ENCODE assay signal across 9 cellular contexts in the genomic region with DNA sequence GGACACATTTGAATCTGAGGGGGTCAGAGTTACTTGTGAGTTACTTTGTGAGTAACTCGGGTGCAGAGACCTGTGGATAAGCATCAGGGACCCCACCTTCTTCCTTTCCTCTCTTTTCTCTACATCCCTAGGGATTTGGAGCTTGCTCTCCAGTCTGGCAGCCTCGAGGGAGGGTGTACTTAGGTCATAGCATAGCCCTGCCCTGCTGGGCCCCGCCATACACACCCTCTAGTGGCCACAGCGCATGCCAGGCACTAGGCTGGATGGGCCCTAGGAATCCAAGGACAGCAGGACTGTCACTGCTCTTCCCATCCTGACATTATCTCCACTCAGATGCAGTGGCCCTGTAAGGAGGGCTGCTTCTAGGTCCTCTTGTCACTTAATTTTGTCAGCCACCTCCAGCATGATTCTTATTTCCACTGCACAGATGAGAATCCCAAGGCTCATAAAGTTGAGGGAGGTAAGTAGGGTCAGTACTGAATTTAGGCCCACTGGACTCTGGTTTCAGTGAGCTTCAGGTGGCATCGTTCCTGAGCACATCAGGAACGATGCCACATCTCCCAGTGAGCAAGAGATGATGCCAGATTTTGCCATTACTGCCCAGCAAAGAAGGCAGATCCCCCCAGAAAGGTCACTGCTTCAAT. TPM values are rescaled to one million over a fixed set of nuclear protein-coding genes. Genes with fewer than 3 reads are reported as not detected.
A peak's percentile ranks its signal among the peaks of the same experiment; 100 is the strongest.
DNase-seq lines count a peak whose midpoint lies in the region; ATAC-seq, FAIRE-seq and TF ChIP-seq lines count a peak whose summit lies in the region.
"Had no signal": no experiment of that assay in that cellular context is flagged by ENCODE, and none has a peak within 500 bp of the region (broad histone marks: within the 10 kb centered on the region; RNA-seq: fewer than 3 reads in every experiment).

No MANE protein-coding gene starts in this region.

- H3K4me3 ChIP-seq in Caco-2 (ENCODE audit: low read depth, low read length) (no peak overlapping the region), HFF-Myc (replicated peaks; ENCODE audit: low read depth, low read length) (no peak overlapping the region), endothelial cell of umbilical vein (replicated peaks in 1 of 3; ENCODE audit: insufficient read depth in 1 of 3, low read depth in 1 of 3, low read length in 3 of 3) (no peak overlapping the region)

- no peak overlapping the region for H3K4me3 Mint-ChIP-seq in Caco-2 (ENCODE audit: unreplicated experiment)
- no peak overlapping the region for H3K4me3 Mint-ChIP-seq in immature natural killer cell
- H3K4me3 Mint-ChIP-seq: T-cell had no signal

- ATAC-seq in GM21423 (IDR thresholded peaks at IDR 0.05; ENCODE audit: unreplicated experiment) = no peak
- ATAC-seq: T-cell had no signal

- no peaks in the 10 kb centered on the region for H3K27me3 Mint-ChIP-seq in Caco-2 (ENCODE audit: insufficient read depth, unreplicated experiment)
- peaks cover 3 to 8% (median 4%) of the 10 kb centered on the region in 3 donors for H3K27me3 Mint-ChIP-seq in immature natural killer cell (ENCODE audit: low read depth in 3 of 3)

- H3K9me3 ChIP-seq in Caco-2 (no peaks in the 10 kb centered on the region), endothelial cell of umbilical vein (replicated peaks; ENCODE audit: control insufficient read depth, insufficient read depth, low read length) (no peaks in the 10 kb centered on the region)

- H3K27me3 ChIP-seq in Caco-2 (replicated peaks; ENCODE audit: control insufficient read depth, insufficient read depth, low read length) (no peaks in the 10 kb centered on the region), endothelial cell of umbilical vein (ENCODE audit: control insufficient read depth in 2 of 2, insufficient read depth in 2 of 2, low read length in 2 of 2) (no peaks in the 10 kb centered on the region)

- intact Hi-C loops in Caco-2 (cut with micrococcal nuclease; ENCODE audit: unreplicated experiment) = loop anchor here (1.0 kb wide), 2 partner anchors 79 to 95 kb away; no protein-coding TSS in a partner anchor
- intact Hi-C loops in endothelial cell of umbilical vein (cut with micrococcal nuclease) = loop anchor here (1.0 to 2.0 kb wide), 3 partner anchors 52 to 95 kb away; no protein-coding TSS in a partner anchor

- H3K9me3 Mint-ChIP-seq in Caco-2 (ENCODE audit: unreplicated experiment) (no peaks in the 10 kb centered on the region), immature natural killer cell (no peaks in the 10 kb centered on the region)
- H3K9me3 Mint-ChIP-seq: T-cell had no signal

- H3K27ac Mint-ChIP-seq in Caco-2 (ENCODE audit: unreplicated experiment) (no peak overlapping the region), immature natural killer cell (no peak overlapping the region)
- H3K27ac Mint-ChIP-seq: T-cell had no signal

- DNase-seq in Caco-2 (peak; percentile 79 to 82), HFF-Myc (ENCODE audit: extremely low read depth, low read depth) (no peak), RPMI7951 (ENCODE audit: low read depth) (peak; percentile 77), endothelial cell of umbilical vein (ENCODE audit: low read depth, low spot score) (peak; percentile 71), myocyte (ENCODE audit: low read depth) (peak; percentile 75), immature natural killer cell (no peak)
- DNase-seq in activated CD4-positive, CD25-positive, alpha-beta regulatory T cell (lab: John Stamatoyannopoulos, UW) = no peak

- no peak overlapping the region for H3K27ac ChIP-seq in endothelial cell of umbilical vein (ENCODE audit: insufficient read depth, low read depth, low read length)

- peaks cover 11% of the 10 kb centered on the region for H3K79me2 ChIP-seq in endothelial cell of umbilical vein (ENCODE audit: control insufficient read depth, insufficient read depth, low read length)

- peaks cover 7% of the 10 kb centered on the region for H3K36me3 Mint-ChIP-seq in Caco-2 (ENCODE audit: insufficient read depth, unreplicated experiment)
- H3K36me3 Mint-ChIP-seq in immature natural killer cell = no peaks in the 10 kb centered on the region
- H3K36me3 Mint-ChIP-seq: T-cell had no signal

- no peak overlapping the region for H3K9ac ChIP-seq in endothelial cell of umbilical vein (replicated peaks; ENCODE audit: extremely low read depth, insufficient read depth, low read length)

- no peaks in the 10 kb centered on the region for H4K20me1 ChIP-seq in endothelial cell of umbilical vein (replicated peaks; ENCODE audit: control insufficient read depth, extremely low read depth, insufficient read depth, low read length)

- peak; percentile 92 for FAIRE-seq in endothelial cell of umbilical vein (lab: Jason Lieb, UNC)

- BruUV-seq in Caco-2 (replicated peaks; lab: Mats Ljungman, UMichigan) = no TSS peak
- no TSS peak for BruUV-seq in endothelial cell of umbilical vein (replicated peaks; lab: Mats Ljungman, UMichigan)

- H3K4me2 ChIP-seq in endothelial cell of umbilical vein (ENCODE audit: insufficient read depth, low read length) = no peak overlapping the region

- H3K4me1 Mint-ChIP-seq in Caco-2 (ENCODE audit: low read depth, unreplicated experiment) = peaks cover 9% of the 10 kb centered on the region
- peaks cover 15 to 18% of the 10 kb centered on the region in 2 donors for H3K4me1 Mint-ChIP-seq in immature natural killer cell

- TF ChIP-seq CTCF in Caco-2 (IDR thresholded peaks at IDR 0.05; ENCODE audit: insufficient read depth in 1 of 2, low read depth in 1 of 2, low read length in 1 of 2, severe bottlenecking in 1 of 2, unreplicated experiment in 1 of 2) (peak; percentile 63 to 93), HFF-Myc (IDR thresholded peaks at IDR 0.05; ENCODE audit: low read depth, low read length, missing control alignments) (peak; percentile 96), endothelial cell of umbilical vein (IDR thresholded peaks at IDR 0.05; ENCODE audit: extremely low read depth in 1 of 2, insufficient read depth in 1 of 2, low read depth in 1 of 2, low read length in 2 of 2) (peak; percentile 88 to 96)

- H2AFZ ChIP-seq in endothelial cell of umbilical vein (ENCODE audit: low read depth, low read length) = peak overlapping the region; percentile 57

- no peaks in the 10 kb centered on the region for H3K36me3 ChIP-seq in Caco-2 (ENCODE audit: control insufficient read depth, insufficient read depth, low read length)
- no peaks in the 10 kb centered on the region for H3K36me3 ChIP-seq in endothelial cell of umbilical vein (ENCODE audit: control insufficient read depth in 2 of 2, extremely low read depth in 1 of 2, insufficient read depth in 2 of 2, low read length in 2 of 2)

- H3K4me1 ChIP-seq in Caco-2 (peaks cover 5% of the 10 kb centered on the region), endothelial cell of umbilical vein (ENCODE audit: control insufficient read depth, extremely low read depth, insufficient read depth, low read length) (peaks cover 7% of the 10 kb centered on the region)

- no peak for TF ChIP-seq POLR2A in endothelial cell of umbilical vein (IDR thresholded peaks at IDR 0.05; ENCODE audit: low read depth, low read length)

- CTCF ChIA-PET in Caco-2 (lab: Charles Lee) = interaction anchor here (0.6 to 1.7 kb wide), 11 partner anchors 14 to 154 kb away, joined by 3 to 12 read pairs (median 4); no protein-coding TSS in a partner anchor
- CTCF ChIA-PET in endothelial cell of umbilical vein (lab: Charles Lee) = interaction anchor here (0.5 to 14.2 kb wide), 23 partner anchors 8 to 168 kb away, joined by 3 to 226 read pairs (median 5); no protein-coding TSS in a partner anchor

- POLR2A ChIA-PET in Caco-2 (lab: Charles Lee) (no interaction called here), endothelial cell of umbilical vein (lab: Charles Lee) (no interaction called here)

- dilution Hi-C loops in endothelial cell of umbilical vein (cut with MboI; ENCODE audit: extremely low pct_ligation_motif_present, low sequenced_read_pairs) = no loop called here

- no peaks in the 10 kb centered on the region for H3K9me1 ChIP-seq in endothelial cell of umbilical vein (replicated peaks; ENCODE audit: control insufficient read depth, extremely low read depth, insufficient read depth, low read length)

TF ChIP-seq in endothelial cell of umbilical vein, 7 proteins besides CTCF, POLR2A, EP300 and RAD21:
- TF ChIP-seq MAX (IDR thresholded peaks at IDR 0.05; ENCODE audit: insufficient read depth, insufficient read length) = no peak
- no peak for TF ChIP-seq GATA2 (IDR thresholded peaks at IDR 0.05; ENCODE audit: insufficient read depth, insufficient read length, low read depth, low read length)
- no peak for TF ChIP-seq FOS (IDR thresholded peaks at IDR 0.05; ENCODE audit: borderline replicate concordance, insufficient read depth, low read length)
- no peak for TF ChIP-seq EZH2 (IDR thresholded peaks at IDR 0.05; ENCODE audit: borderline replicate concordance, low read depth, low read length, severe bottlenecking)
- TF ChIP-seq POLR2AphosphoS5 (IDR thresholded peaks at IDR 0.05; ENCODE audit: insufficient read depth, low read depth, low read length) = no peak
- TF ChIP-seq JUN (IDR thresholded peaks at IDR 0.05; ENCODE audit: borderline replicate concordance, insufficient read depth, insufficient read length, low read depth) = no peak
- TF ChIP-seq MYC (IDR thresholded peaks at IDR 0.05; ENCODE audit: low read depth, low read length) = no peak

RNA-seq across cellular contexts. Expression of gene SMAD6, which starts 3.6 kb away (rescaled TPM):
- total RNA-seq in Caco-2 (2022) (8.9 and 10.5 TPM in 2 replicates), endothelial cell of umbilical vein (12.4 and 12.5 TPM in 2 replicates), myocyte (2.5 and 3.5 TPM in 2 replicates)
- 2.0 and 2.7 TPM in 2 replicates for total RNA-seq in RPMI7951 (2014; rRNA removed; shearing (Covaris generic))
- polyA plus RNA-seq in endothelial cell of umbilical vein (7.3 and 8.8 TPM in 2 replicates), immature natural killer cell (not detected)
- polyA plus RNA-seq in endothelial cell of umbilical vein (2011; cell fraction: cytosol; rRNA removed) = 3.5 and 4.0 TPM in 2 replicates
- polyA plus RNA-seq in endothelial cell of umbilical vein (2011; cell fraction: nucleus; rRNA removed) = 22.2 and 24.2 TPM in 2 replicates
- polyA plus RNA-seq in endothelial cell of umbilical vein (2012) = 5.8 and 11.3 TPM in 2 replicates
- polyA minus RNA-seq in endothelial cell of umbilical vein = 28.0 and 29.7 TPM in 2 replicates
- polyA minus RNA-seq in endothelial cell of umbilical vein (2011; cell fraction: cytosol; rRNA and poly(A)+ RNA removed) = 45.7 TPM
- polyA minus RNA-seq in endothelial cell of umbilical vein (2011; cell fraction: nucleus; rRNA and poly(A)+ RNA removed) = 22.4 and 35.7 TPM in 2 replicates
- 1.2 TPM for polyA plus RNA-seq in myocyte (2012)

Comparison
In these comparisons a context has a peak if more than half of its experiments do, and no peak if none do; other contexts are left out.
1. DNase-seq: peak in Caco-2 (2 of 2), RPMI7951 (single experiment), endothelial cell of umbilical vein (single experiment) and myocyte (single experiment); none in HFF-Myc (single experiment), immature natural killer cell (0 of 3) and activated CD4-positive, CD25-positive, alpha-beta regulatory T cell (0 of 4).
2. Peak in every context shown above with its lines, with median percentiles within 50 percentile points of each other: CTCF ChIP-seq.